Comparison of ENCODE assay signal across 8 cellular contexts in the genomic region with DNA sequence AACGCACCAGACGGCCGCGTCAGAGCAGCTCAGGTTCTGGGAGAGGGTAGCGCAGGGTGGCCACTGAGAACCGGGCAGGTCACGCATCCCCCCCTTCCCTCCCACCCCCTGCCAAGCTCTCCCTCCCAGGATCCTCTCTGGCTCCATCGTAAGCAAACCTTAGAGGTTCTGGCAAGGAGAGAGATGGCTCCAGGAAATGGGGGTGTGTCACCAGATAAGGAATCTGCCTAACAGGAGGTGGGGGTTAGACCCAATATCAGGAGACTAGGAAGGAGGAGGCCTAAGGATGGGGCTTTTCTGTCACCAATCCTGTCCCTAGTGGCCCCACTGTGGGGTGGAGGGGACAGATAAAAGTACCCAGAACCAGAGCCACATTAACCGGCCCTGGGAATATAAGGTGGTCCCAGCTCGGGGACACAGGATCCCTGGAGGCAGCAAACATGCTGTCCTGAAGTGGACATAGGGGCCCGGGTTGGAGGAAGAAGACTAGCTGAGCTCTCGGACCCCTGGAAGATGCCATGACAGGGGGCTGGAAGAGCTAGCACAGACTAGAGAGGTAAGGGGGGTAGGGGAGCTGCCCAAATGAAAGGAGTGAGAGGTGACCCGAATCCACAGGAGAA. TPM values are rescaled to one million over a fixed set of nuclear protein-coding genes. Genes with fewer than 3 reads are reported as not detected.
DNase-seq lines count a peak whose midpoint lies in the region; ATAC-seq and TF ChIP-seq lines count a peak whose summit lies in the region.

No MANE protein-coding gene starts in this region.

- H3K9me3 ChIP-seq in SJCRH30 (replicated peaks) (no peaks in the 10 kb centered on the region), esophagus (ENCODE audit: control insufficient read depth in 2 of 2, insufficient read depth in 1 of 2, low read depth in 1 of 2, low read length in 1 of 2) (no peaks in the 10 kb centered on the region)

- peaks cover 4% of the 10 kb centered on the region for H3K36me3 ChIP-seq in GM06990 (ENCODE audit: control insufficient read depth, insufficient read depth, low read length)
- H3K36me3 ChIP-seq in SJCRH30: no peaks in the 10 kb centered on the region
- H3K36me3 ChIP-seq in esophagus (ENCODE audit: control insufficient read depth in 2 of 2, insufficient read depth in 2 of 2, low read length in 1 of 2): peaks cover 0 to 9% of the 10 kb centered on the region in 2 donors
- peaks cover 5% of the 10 kb centered on the region for H3K36me3 ChIP-seq in rectal smooth muscle tissue (ENCODE audit: control insufficient read depth, insufficient read depth, low read length)

- H3K4me1 ChIP-seq in SJCRH30 (peaks cover 13% of the 10 kb centered on the region; the same call in 1 of the 2 replicates), esophagus (ENCODE audit: control insufficient read depth in 2 of 2, insufficient read depth in 2 of 2, low read length in 1 of 2) (peaks cover 13 to 24% of the 10 kb centered on the region in 2 donors), rectal smooth muscle tissue (ENCODE audit: control insufficient read depth, insufficient read depth, low read length) (peaks cover 20% of the 10 kb centered on the region)

- peak overlapping the region; percentile 94 for H3K4me3 ChIP-seq in GM06990 (replicated peaks; ENCODE audit: low read depth, low read length)
- H3K4me3 ChIP-seq in SJCRH30: peak overlapping the region; percentile 71
- peak overlapping the region in 1 of 2 donors; percentile 97 for H3K4me3 ChIP-seq in esophagus (ENCODE audit: low read depth in 1 of 2, low read length in 2 of 2)
- peak overlapping the region; percentile 76 for H3K4me3 ChIP-seq in rectal smooth muscle tissue (ENCODE audit: low read length)

- peak overlapping the region; percentile 25 for H3K9ac ChIP-seq in rectal smooth muscle tissue (ENCODE audit: low read length)

- ATAC-seq in HG03354 (IDR thresholded peaks at IDR 0.05; ENCODE audit: poor library complexity, severe bottlenecking, unreplicated experiment): no peak

- H3K27ac ChIP-seq in SJCRH30 (no peak overlapping the region), esophagus (ENCODE audit: low read depth in 2 of 2, low read length in 1 of 2) (peak overlapping the region; percentile 87 to 91), rectal smooth muscle tissue (ENCODE audit: low read depth, low read length) (peak overlapping the region; percentile 95)

- DNase-seq in GM06990 (ENCODE audit: extremely low read depth, insufficient read length) (no peak), SJCRH30 (no peak), SK-N-DZ (ENCODE audit: low spot score) (no peak), NCI-H2107 treated with DMSO at 0.1 percent for 48 hours (lab: John Stamatoyannopoulos, UW; ENCODE audit: unreplicated experiment) (no peak), mesenteric fat pad (ENCODE audit: low spot score) (no peak)

- H3K27me3 ChIP-seq in GM06990 (replicated peaks; ENCODE audit: control insufficient read depth, insufficient read depth, low read length) (no peaks in the 10 kb centered on the region), SJCRH30 (no peaks in the 10 kb centered on the region), esophagus (ENCODE audit: control insufficient read depth in 1 of 2, insufficient read depth in 2 of 2, low read length in 2 of 2) (no peaks in the 10 kb centered on the region), rectal smooth muscle tissue (ENCODE audit: control insufficient read depth, insufficient read depth, low read length) (no peaks in the 10 kb centered on the region)

- 55 to 68% methylated on average over 13 of the region's 13 CpGs for WGBS in esophagus, 2 donors

- no peak for TF ChIP-seq CTCF in GM06990 (IDR thresholded peaks at IDR 0.05; ENCODE audit: insufficient read depth, low read length, poor library complexity, severe bottlenecking)

RNA-seq across cellular contexts. Expression of a gene that starts 1.9 kb away (rescaled TPM):
- 26.2 and 30.5 TPM in 2 replicates for total RNA-seq in SJCRH30 (2014; rRNA removed; shearing (Covaris generic))
- polyA plus RNA-seq in esophagus: 100 to 1,000 TPM in 1 of 2 donors, 10 to 100 TPM in 1; 77.7 to 100 TPM
- polyA plus RNA-seq in SK-N-DZ (2014; cell fraction: cytosol; rRNA removed): 19.4 and 22.7 TPM in 2 replicates
- polyA plus RNA-seq in SK-N-DZ (2014; cell fraction: nucleus; rRNA removed): 314 and 319 TPM in 2 replicates
- 130 TPM for total RNA-seq in mesenteric fat pad

RNA-seq across cellular contexts. Expression of a gene that starts 33.5 kb away (rescaled TPM):
- total RNA-seq in SJCRH30 (2014; rRNA removed; shearing (Covaris generic)): 599 and 612 TPM in 2 replicates
- polyA plus RNA-seq in esophagus: 10 to 100 TPM in 1 of 2 donors, 1 to 10 TPM in 1; 6.1 to 10.9 TPM
- polyA plus RNA-seq in SK-N-DZ (2014; cell fraction: cytosol; rRNA removed): 5.9 and 9.2 TPM in 2 replicates
- 3.5 and 8.7 TPM in 2 replicates for polyA plus RNA-seq in SK-N-DZ (2014; cell fraction: nucleus; rRNA removed)
- not detected for total RNA-seq in mesenteric fat pad

RNA-seq across cellular contexts. Expression of a gene that starts 39.9 kb away (rescaled TPM):
- total RNA-seq in SJCRH30 (2014; rRNA removed; shearing (Covaris generic)): 1.4 and 1.7 TPM in 2 replicates
- polyA plus RNA-seq in esophagus: 1,000 to 10,000 TPM in 1 of 2 donors, 100 to 1,000 TPM in 1; 578 to 1,427 TPM
- 0.18 and 0.42 TPM in 2 replicates for polyA plus RNA-seq in SK-N-DZ (2014; cell fraction: cytosol; rRNA removed)
- polyA plus RNA-seq in SK-N-DZ (2014; cell fraction: nucleus; rRNA removed): 1.8 and 3.5 TPM in 2 replicates
- 0.58 TPM for total RNA-seq in mesenteric fat pad

RNA-seq across cellular contexts. Expression of a gene that starts 42.0 kb away (rescaled TPM):
- total RNA-seq in SJCRH30 (2014; rRNA removed; shearing (Covaris generic)): 2.4 and 2.5 TPM in 2 replicates
- polyA plus RNA-seq in esophagus: 1 to 10 TPM; 1.0 to 2.6 TPM
- 0.74 TPM in 1 of 2 replicates, not detected in the other for polyA plus RNA-seq in SK-N-DZ (2014; cell fraction: cytosol; rRNA removed)
- polyA plus RNA-seq in SK-N-DZ (2014; cell fraction: nucleus; rRNA removed): 2.1 TPM in 1 of 2 replicates, not detected in the other
- total RNA-seq in mesenteric fat pad: not detected

RNA-seq across cellular contexts. Expression of a gene that starts 50.9 kb away (rescaled TPM):
- total RNA-seq in SJCRH30 (2014; rRNA removed; shearing (Covaris generic)): 9.1 and 14.0 TPM in 2 replicates
- 1 to 10 TPM in 1 of 2 donors, under 1 TPM in 1; 0.44 to 1.1 TPM for polyA plus RNA-seq in esophagus
- polyA plus RNA-seq in SK-N-DZ (2014; cell fraction: cytosol; rRNA removed): 1.0 and 2.6 TPM in 2 replicates
- 0.83 and 1.4 TPM in 2 replicates for polyA plus RNA-seq in SK-N-DZ (2014; cell fraction: nucleus; rRNA removed)
- total RNA-seq in mesenteric fat pad: 0.48 TPM

Comparison
In these comparisons a context has a peak if more than half of its experiments do, and no peak if none do; other contexts are left out.
1. RNA of a gene that starts 33.5 kb away (total RNA-seq): 599 to 612 TPM in SJCRH30; not detected in mesenteric fat pad (single experiment); every median in the first group is over 100 times any median in the second.